In genomic region chr1:168243200-168243599, GRCh38 we compare ENCODE assay signal across 9 cellular contexts. TPM values are rescaled to one million over a fixed set of nuclear protein-coding genes. Genes with fewer than 3 reads are reported as not detected.
DNase-seq lines count a peak whose midpoint lies in the region; ATAC-seq, FAIRE-seq and TF ChIP-seq lines count a peak whose summit lies in the region.
"Had no signal": no experiment of that assay in that cellular context is flagged by ENCODE, and none has a peak within 500 bp of the region (broad histone marks: within the 10 kb centered on the region; RNA-seq: fewer than 3 reads in every experiment).

No MANE protein-coding gene starts in this region.

- H3K4me3 ChIP-seq in heart right ventricle (no peak overlapping the region), pancreas (no peak overlapping the region)

- TF ChIP-seq CTCF in heart right ventricle (IDR thresholded peaks at IDR 0.05) (no peak), pancreas (IDR thresholded peaks at IDR 0.05) (no peak)

- H3K36me3 ChIP-seq in heart right ventricle = peaks cover 0 to 100% (median 21%) of the 10 kb centered on the region in 9 donors
- H3K36me3 ChIP-seq in pancreas = peaks cover 0 to 3% (median 3%) of the 10 kb centered on the region in 3 donors

- WGBS in heart right ventricle, 2 donors = 36 to 53% methylated on average over 2 of the region's 2 CpGs
- 13 to 18% methylated on average over 2 of the region's 2 CpGs for WGBS in pancreas, 2 donors

- DNase-seq in COR-L47 (lab: John Stamatoyannopoulos, UW) (peak; percentile 38), heart right ventricle (peak in 1 of 2 donors; percentile 25), pancreas (peak in 1 of 6 donors; percentile 14), NOMO-1 treated with dmso at 0.1 percent for 144 hours (lab: John Stamatoyannopoulos, UW; ENCODE audit: unreplicated experiment) (no peak), EL (no peak)

- H3K27me3 ChIP-seq in heart right ventricle (no peaks in the 10 kb centered on the region), pancreas (no peaks in the 10 kb centered on the region)

- no peak overlapping the region for H3K4me3 Mint-ChIP-seq in activated T-helper 17 cell treated with anti-CD3 and anti-CD28 coated beads, Interleukin-2, amount 50 U/mL, for 72 hours

- H3K27ac ChIP-seq in heart right ventricle (peak overlapping the region in 9 of 10 donors; percentile 19 to 70 (median 60)), pancreas (peak overlapping the region in 3 of 4 donors; percentile 4 to 16 (median 8))

- intact Hi-C loops in heart right ventricle (cut with DNase I) = no loop called here
- intact Hi-C loops in pancreas (cut with DNase I) = no loop called here

- peaks cover 12 to 28% (median 23%) of the 10 kb centered on the region in 9 donors for H3K4me1 ChIP-seq in heart right ventricle
- H3K4me1 ChIP-seq in pancreas = peaks cover 0 to 9% (median 3%) of the 10 kb centered on the region in 3 donors

- H3K27ac Mint-ChIP-seq in activated T-helper 17 cell treated with anti-CD3 and anti-CD28 coated beads, Interleukin-2, amount 50 U/mL, for 72 hours = peak overlapping the region; percentile 44

- ATAC-seq in activated T-helper 17 cell treated with anti-CD3 and anti-CD28 coated beads, Interleukin-2, amount 50 U/mL, for 72 hours (replicated peaks) = no peak
- ATAC-seq in heart right ventricle (peak in 7 of 8 donors; percentile 58 to 89 (median 83)), pancreas (peak; percentile 48 to 88 (median 81)), GM21619 (IDR thresholded peaks at IDR 0.05; ENCODE audit: unreplicated experiment) (no peak), HG03520 (IDR thresholded peaks at IDR 0.05; ENCODE audit: unreplicated experiment) (no peak)

- peaks cover 99% of the 10 kb centered on the region for H3K36me3 Mint-ChIP-seq in activated T-helper 17 cell treated with anti-CD3 and anti-CD28 coated beads, Interleukin-2, amount 50 U/mL, for 72 hours (ENCODE audit: low read depth)

- no peaks in the 10 kb centered on the region for H3K27me3 Mint-ChIP-seq in activated T-helper 17 cell treated with anti-CD3 and anti-CD28 coated beads, Interleukin-2, amount 50 U/mL, for 72 hours

- FAIRE-seq in pancreas (lab: Jason Lieb, UNC) = no peak
- FAIRE-seq: astrocyte had no signal

- no peaks in the 10 kb centered on the region for H3K9me3 Mint-ChIP-seq in activated T-helper 17 cell treated with anti-CD3 and anti-CD28 coated beads, Interleukin-2, amount 50 U/mL, for 72 hours

- peaks cover 32% of the 10 kb centered on the region for H3K4me1 Mint-ChIP-seq in activated T-helper 17 cell treated with anti-CD3 and anti-CD28 coated beads, Interleukin-2, amount 50 U/mL, for 72 hours

- H3K9me3 ChIP-seq in heart right ventricle = no peaks in the 10 kb centered on the region
- no peaks in the 10 kb centered on the region for H3K9me3 ChIP-seq in pancreas

RNA-seq across cellular contexts. Expression of gene SFT2D2, which starts 17.4 kb away (rescaled TPM):
- total RNA-seq in activated T-helper 17 cell treated with anti-CD3 and anti-CD28 coated beads, Interleukin-2, amount 50 U/mL, for 72 hours = 10 to 100 TPM; 45.1 to 47.5 TPM
- total RNA-seq in heart right ventricle (10 to 100 TPM; 10.7 to 34.8 (median 16.9) TPM), pancreas (10 to 100 TPM; 15.5 to 37.3 (median 23.0) TPM)
- polyA plus RNA-seq in heart right ventricle (1 to 10 TPM; 2.8 to 3.1 TPM), pancreas (1 to 10 TPM; 2.4 to 6.1 TPM)

RNA-seq across cellular contexts. Expression of gene TBX19, which starts 37.5 kb away (rescaled TPM):
- total RNA-seq in activated T-helper 17 cell treated with anti-CD3 and anti-CD28 coated beads, Interleukin-2, amount 50 U/mL, for 72 hours = 1 to 10 TPM; 1.8 to 6.1 TPM
- total RNA-seq in heart right ventricle = under 1 TPM; 0.21 to 0.56 (median 0.39) TPM
- under 1 TPM; 0.25 to 0.59 TPM for polyA plus RNA-seq in heart right ventricle
- 1 to 10 TPM in 1 of 6 donors, under 1 TPM in 5; 0.35 to 1.4 (median 0.57) TPM for total RNA-seq in pancreas
- polyA plus RNA-seq in pancreas = 1 to 10 TPM; 1.4 to 2.0 TPM

Comparison
In these comparisons a context has a peak if more than half of its experiments do, and no peak if none do; other contexts are left out.
1. ATAC-seq: peak in heart right ventricle (7 of 8) and pancreas (4 of 4); none in activated T-helper 17 cell treated with anti-CD3 and anti-CD28 coated beads, Interleukin-2, amount 50 U/mL, for 72 hours (single experiment), GM21619 (single experiment) and HG03520 (single experiment).